ENCODE assay signal across 8 cellular contexts in the genomic region with DNA sequence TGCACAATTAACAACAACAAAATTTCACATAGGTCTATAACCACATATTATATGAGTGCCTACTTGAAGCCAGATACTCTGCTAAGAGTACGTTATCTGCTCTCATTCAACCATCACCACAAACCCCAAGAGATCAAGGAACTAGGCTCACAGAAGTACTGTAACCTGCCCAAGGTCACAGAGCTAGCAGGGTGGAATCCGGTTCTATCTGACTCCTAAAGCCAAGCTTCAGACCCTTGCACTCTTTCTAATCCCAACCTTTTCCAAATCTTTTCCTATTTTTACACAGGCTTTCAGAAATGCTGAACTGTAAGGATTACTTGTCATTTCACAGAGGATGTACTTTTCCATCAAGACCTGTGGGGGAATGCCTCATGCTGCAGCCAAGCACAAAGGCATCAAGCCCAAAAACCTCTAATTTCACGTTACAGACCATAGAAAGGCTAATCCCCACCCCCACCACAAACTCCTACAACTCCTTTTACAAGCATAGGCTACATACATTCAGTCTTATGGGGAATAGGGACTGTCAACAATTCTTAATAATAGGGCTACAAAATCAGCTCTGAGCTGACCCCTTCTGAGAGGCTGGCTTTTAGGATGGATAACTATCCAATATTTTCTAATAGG. TPM values are rescaled to one million over a fixed set of nuclear protein-coding genes. Genes with fewer than 3 reads are reported as not detected.
A peak's percentile ranks its signal among the peaks of the same experiment; 100 is the strongest.
DNase-seq lines count a peak whose midpoint lies in the region; ATAC-seq and TF ChIP-seq lines count a peak whose summit lies in the region.

No MANE protein-coding gene starts in this region.

- H3K27ac ChIP-seq in BLaER1 (no peak overlapping the region; the same call in 1 of the 2 replicates), tibial artery (peak overlapping the region; percentile 93 to 94)

- H3K9ac ChIP-seq in BLaER1: peak overlapping the region; percentile 79

- no peaks in the 10 kb centered on the region for H3K9me3 Mint-ChIP-seq in activated CD8-positive, alpha-beta T cell treated with anti-CD3 and anti-CD28 coated beads, Interleukin-2, amount 10 ng/mL, durations not matched to agents 7 days and 5 days (ENCODE audit: insufficient read depth)
- no peaks in the 10 kb centered on the region for H3K9me3 Mint-ChIP-seq in immature natural killer cell

- ATAC-seq in HG03175 (IDR thresholded peaks at IDR 0.05; ENCODE audit: unreplicated experiment): peak; percentile 12
- peak; percentile 9 for ATAC-seq in activated CD8-positive, alpha-beta T cell treated with anti-CD3 and anti-CD28 coated beads, Interleukin-2, amount 10 ng/mL, durations not matched to agents 7 days and 5 days

- POLR2A ChIA-PET in activated CD8-positive, alpha-beta T cell treated with anti-CD3 and anti-CD28 coated beads, Interleukin-2, amount 10 ng/mL, durations not matched to agents 7 days and 5 days (lab: Charles Lee): interaction anchor here (0.9 to 3.9 kb wide), 8 partner anchors 11 to 386 kb away, joined by 3 to 71 read pairs (median 5); a partner anchor contains a TSS
- POLR2A ChIA-PET in GM10248 (lab: Yijun Ruan, JAX): no interaction called here

- H3K36me3 ChIP-seq in BLaER1 (no peaks in the 10 kb centered on the region), tibial artery (no peaks in the 10 kb centered on the region)

- peak overlapping the region; percentile 80 for H3K4me3 ChIP-seq in BLaER1
- H3K4me3 ChIP-seq in tibial artery: peak overlapping the region; percentile 73 to 76

- H3K4me1 ChIP-seq in BLaER1 (peaks cover 38% of the 10 kb centered on the region), tibial artery (peaks cover 0 to 29% (median 16%) of the 10 kb centered on the region in 4 donors)

- peak overlapping the region; percentile 94 for H3K4me2 ChIP-seq in BLaER1

- H3K36me3 Mint-ChIP-seq in activated CD8-positive, alpha-beta T cell treated with anti-CD3 and anti-CD28 coated beads, Interleukin-2, amount 10 ng/mL, durations not matched to agents 7 days and 5 days (ENCODE audit: low read depth): peaks cover 2% of the 10 kb centered on the region
- peaks cover 0 to 3% (median 0%) of the 10 kb centered on the region in 3 donors for H3K36me3 Mint-ChIP-seq in immature natural killer cell

- TF ChIP-seq CTCF in tibial artery (IDR thresholded peaks at IDR 0.05) (no peak), GM10248 (IDR thresholded peaks at IDR 0.05; ENCODE audit: control extremely low read depth, extremely low read depth, low read depth, missing control alignments) (no peak)

- H3K27me3 ChIP-seq in BLaER1 (no peaks in the 10 kb centered on the region), tibial artery (no peaks in the 10 kb centered on the region)

- peaks cover 48% of the 10 kb centered on the region for H3K4me1 Mint-ChIP-seq in activated CD8-positive, alpha-beta T cell treated with anti-CD3 and anti-CD28 coated beads, Interleukin-2, amount 10 ng/mL, durations not matched to agents 7 days and 5 days (ENCODE audit: low read depth)
- H3K4me1 Mint-ChIP-seq in immature natural killer cell: peaks cover 28 to 50% of the 10 kb centered on the region in 2 donors

- H3K27me3 Mint-ChIP-seq in activated CD8-positive, alpha-beta T cell treated with anti-CD3 and anti-CD28 coated beads, Interleukin-2, amount 10 ng/mL, durations not matched to agents 7 days and 5 days (ENCODE audit: low read depth): no peaks in the 10 kb centered on the region
- peaks cover 8 to 13% (median 8%) of the 10 kb centered on the region in 3 donors for H3K27me3 Mint-ChIP-seq in immature natural killer cell (ENCODE audit: low read depth in 3 of 3)

- H4K20me1 ChIP-seq in BLaER1: no peaks in the 10 kb centered on the region

- intact Hi-C loops in tibial artery (cut with DNase I; ENCODE audit: low total_unique reads): no loop called here

- CTCF ChIA-PET in activated CD8-positive, alpha-beta T cell treated with anti-CD3 and anti-CD28 coated beads, Interleukin-2, amount 10 ng/mL, durations not matched to agents 7 days and 5 days (lab: Charles Lee): interaction anchor here (0.9 to 8.7 kb wide), 9 partner anchors 8 to 393 kb away, joined by 3 to 123 read pairs (median 5); no protein-coding TSS in a partner anchor
- CTCF ChIA-PET in GM10248 (lab: Yijun Ruan, JAX): interaction anchor here (1.2 to 3.0 kb wide), 5 partner anchors 24 to 351 kb away, joined by 3 to 18 read pairs (median 5); no protein-coding TSS in a partner anchor

- peak; percentile 60 for DNase-seq in activated CD8-positive, alpha-beta T cell treated with anti-CD3 and anti-CD28 coated beads, Interleukin-2, amount 10 ng/mL, durations not matched to agents 7 days and 5 days
- DNase-seq in immature natural killer cell: peak in 1 of 3 donors; percentile 13
- no peak for DNase-seq in tibial artery
- no peak for DNase-seq in AG08395 (ENCODE audit: low spot score)
- no peak for DNase-seq in NCI-H2196 (lab: John Stamatoyannopoulos, UW; ENCODE audit: unreplicated experiment)
- DNase-seq in GM10248 (ENCODE audit: extremely low spot score): no peak

- peak overlapping the region; percentile 97 for H3K4me3 Mint-ChIP-seq in activated CD8-positive, alpha-beta T cell treated with anti-CD3 and anti-CD28 coated beads, Interleukin-2, amount 10 ng/mL, durations not matched to agents 7 days and 5 days
- H3K4me3 Mint-ChIP-seq in immature natural killer cell: peak overlapping the region; percentile 96 to 100 (median 98)

- H3K27ac Mint-ChIP-seq in activated CD8-positive, alpha-beta T cell treated with anti-CD3 and anti-CD28 coated beads, Interleukin-2, amount 10 ng/mL, durations not matched to agents 7 days and 5 days: peak overlapping the region; percentile 99
- H3K27ac Mint-ChIP-seq in immature natural killer cell: peak overlapping the region; percentile 93 to 100 (median 98)

- H3K9me3 ChIP-seq in BLaER1 (no peaks in the 10 kb centered on the region), tibial artery (no peaks in the 10 kb centered on the region)

RNA-seq across cellular contexts. Expression of a gene that starts 0.9 kb away (rescaled TPM):
- 10 to 100 TPM; 17.2 to 18.2 TPM for total RNA-seq in activated CD8-positive, alpha-beta T cell treated with anti-CD3 and anti-CD28 coated beads, Interleukin-2, amount 10 ng/mL, durations not matched to agents 7 days and 5 days
- polyA plus RNA-seq in immature natural killer cell: 100 to 1,000 TPM in 1 of 3 donors, 10 to 100 TPM in 2; 65.1 to 104 (median 80.0) TPM

RNA-seq across cellular contexts. Expression of a gene that starts 2.2 kb away (rescaled TPM):
- 10 to 100 TPM; 16.8 to 18.6 TPM for total RNA-seq in activated CD8-positive, alpha-beta T cell treated with anti-CD3 and anti-CD28 coated beads, Interleukin-2, amount 10 ng/mL, durations not matched to agents 7 days and 5 days
- 1 to 10 TPM in 2 of 3 donors, not detected in 1; 1.4 to 2.4 TPM for polyA plus RNA-seq in immature natural killer cell
